1 cellular context compared by ENCODE assay signal in genomic region chr20:18137412-18138265, GRCh38.
TF ChIP-seq lines count a peak whose summit lies in the region.

Gene KAT14 (plus strand): TSS chr20:18137863. CDS start chr20:18142661, 4,798 bp downstream.
Gene PET117 (plus strand): TSS chr20:18137863. CDS start chr20:18137956, 93 bp downstream.

TF ChIP-seq in IMR-90, 13 proteins besides CTCF, POLR2A, EP300 and RAD21:
- TF ChIP-seq MAFK (IDR thresholded peaks at IDR 0.05; ENCODE audit: low read depth, low read length) (no peak), BHLHE40 (IDR thresholded peaks at IDR 0.05; ENCODE audit: low read depth, low read length) (peak; percentile 96), ELK1 (IDR thresholded peaks at IDR 0.05; ENCODE audit: borderline replicate concordance, low read depth, low read length) (no peak), USF2 (IDR thresholded peaks at IDR 0.05; ENCODE audit: low read depth, low read length) (peak; percentile 91), SMC3 (IDR thresholded peaks at IDR 0.05; ENCODE audit: low read depth, low read length) (no peak), MAZ (IDR thresholded peaks at IDR 0.05; ENCODE audit: borderline replicate concordance, low read depth, low read length) (peak; percentile 38; the same call in 1 of the 2 replicates), CHD1 (IDR thresholded peaks at IDR 0.05; ENCODE audit: low read depth, low read length) (no peak), FOS (IDR thresholded peaks at IDR 0.05; ENCODE audit: low read depth, low read length) (no peak), NFE2L2 (IDR thresholded peaks at IDR 0.05; ENCODE audit: low read depth, low read length) (0 out of 2 replicates have a peak, but pooled peaks have one; percentile 2), MXI1 (IDR thresholded peaks at IDR 0.05; ENCODE audit: borderline replicate concordance, low read depth, low read length) (peak; percentile 73; the same call in 1 of the 2 replicates)
